ENCODE assay signal across 8 cellular contexts in the genomic region with DNA sequence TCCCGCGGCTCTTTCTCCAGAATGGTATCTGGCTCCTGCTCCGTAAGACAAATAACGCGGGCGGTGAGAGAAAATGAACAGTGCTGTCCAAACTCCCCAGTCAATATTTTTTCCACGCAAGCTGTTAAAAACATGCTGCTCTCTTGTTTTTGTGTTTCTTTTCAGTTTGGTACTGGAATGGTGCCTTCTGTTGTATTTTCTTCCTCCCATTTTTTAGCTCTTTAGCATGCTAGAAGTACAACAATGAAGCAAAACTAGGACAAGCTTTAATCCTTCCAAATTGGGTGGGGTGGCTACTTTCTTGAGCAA. TPM values are rescaled to one million over a fixed set of nuclear protein-coding genes. Genes with fewer than 3 reads are reported as not detected.
DNase-seq lines count a peak whose midpoint lies in the region; ATAC-seq, FAIRE-seq and TF ChIP-seq lines count a peak whose summit lies in the region.

No MANE protein-coding gene starts in this region.

- intact Hi-C loops in heart left ventricle (cut with DNase I), result loop anchor here in 7 of 10 donors (2.0 to 10.0 kb wide), 4 partner anchors 34 to 164 kb away; a partner anchor contains a TSS

- H3K27ac ChIP-seq in A549 (peak overlapping the region; percentile 79 to 94), VCaP (peak overlapping the region; percentile 86), heart left ventricle (peak overlapping the region; percentile 66 to 91 (median 84))

- WGBS in A549 (ENCODE audit: missing lambda C conversion rate), result 7% methylated on average over 7 of the region's 7 CpGs
- WGBS in heart left ventricle, 4 donors, result 1 to 2% (median 1%) methylated on average over 7 of the region's 7 CpGs

- TF ChIP-seq EP300 in A549 (IDR thresholded peaks at IDR 0.05), result no peak

- CTCF ChIA-PET in A549 (lab: Yijun Ruan, JAX), result interaction anchor here (0.7 to 5.9 kb wide), 7 partner anchors 11 to 180 kb away, joined by 3 to 49 read pairs (median 5); no protein-coding TSS in a partner anchor

- no peaks in the 10 kb centered on the region for H3K9me3 ChIP-seq in A549
- no peaks in the 10 kb centered on the region for H3K9me3 ChIP-seq in heart left ventricle
- H3K9me3 ChIP-seq in skeletal muscle satellite cell (replicated peaks; ENCODE audit: low read length), result no peaks in the 10 kb centered on the region

- FAIRE-seq in A549 (lab: Jason Lieb, UNC), result no peak

- H3K27me3 ChIP-seq in heart left ventricle (no peaks in the 10 kb centered on the region), skeletal muscle satellite cell (ENCODE audit: control insufficient read depth, insufficient read depth, low read length) (no peaks in the 10 kb centered on the region)

- POLR2A ChIA-PET in A549 (lab: Yijun Ruan, JAX), result interaction anchor here (1.0 to 1.4 kb wide), 4 partner anchors 11 to 165 kb away, joined by 3 to 4 read pairs (median 4); no protein-coding TSS in a partner anchor

- peaks cover 13% of the 10 kb centered on the region; the same call in 1 of the 3 replicates for H3K4me1 ChIP-seq in A549
- peaks cover 0 to 46% (median 17%) of the 10 kb centered on the region in 12 donors for H3K4me1 ChIP-seq in heart left ventricle
- peaks cover 18% of the 10 kb centered on the region for H3K4me1 ChIP-seq in skeletal muscle satellite cell (ENCODE audit: control insufficient read depth, insufficient read depth, low read length)

- peak; percentile 3 to 66; a peak in 4 of 6 replicates for ATAC-seq in A549
- ATAC-seq in GM21528 (IDR thresholded peaks at IDR 0.05; ENCODE audit: low FRiP score, unreplicated experiment), result peak; percentile 12
- peak in 3 of 4 donors; percentile 25 to 52 (median 47) for ATAC-seq in heart left ventricle
- no peak for ATAC-seq in HG02763 (IDR thresholded peaks at IDR 0.05; ENCODE audit: unreplicated experiment)
- ATAC-seq in HG02938 (IDR thresholded peaks at IDR 0.05; ENCODE audit: unreplicated experiment), result no peak

- H3K4me2 ChIP-seq in A549 (peak overlapping the region; percentile 80), skeletal muscle satellite cell (ENCODE audit: low read length) (peak overlapping the region; percentile 99)

- TF ChIP-seq POLR2A in A549 (IDR thresholded peaks at IDR 0.05; ENCODE audit: low read length), result no peak
- no peak for TF ChIP-seq POLR2A in heart left ventricle (IDR thresholded peaks at IDR 0.05)

- no peak for TF ChIP-seq CTCF in A549 (IDR thresholded peaks at IDR 0.05)
- no peak for TF ChIP-seq CTCF in VCaP (conservative IDR thresholded peaks at IDR 0.05)
- TF ChIP-seq CTCF in heart left ventricle (IDR thresholded peaks at IDR 0.05), result no peak

- DNase-seq in A549 (ENCODE audit: low read depth in 1 of 2, low spot score in 1 of 2), result no peak
- DNase-seq in heart left ventricle, result no peak
- DNase-seq in NCI-H2227 treated with DMSO at 0.1 percent for 48 hours (lab: John Stamatoyannopoulos, UW), result no peak

- H3K4me3 ChIP-seq in A549 (peak overlapping the region; percentile 97), heart left ventricle (peak overlapping the region; percentile 66 to 99 (median 90)), skeletal muscle satellite cell (ENCODE audit: low read length) (peak overlapping the region; percentile 96)

- peak overlapping the region; percentile 90 for H3K9ac ChIP-seq in skeletal muscle satellite cell (ENCODE audit: low read depth, low read length)

- peaks cover 0 to 30% (median 28%) of the 10 kb centered on the region in 9 donors for H3K36me3 ChIP-seq in heart left ventricle
- peaks cover 26% of the 10 kb centered on the region for H3K36me3 ChIP-seq in skeletal muscle satellite cell (ENCODE audit: insufficient read depth, low read length)

- no peak for TF ChIP-seq RAD21 in A549 (conservative IDR thresholded peaks at IDR 0.05 in 1 of 2, IDR thresholded peaks at IDR 0.05 in 1 of 2)

TF ChIP-seq in A549, 52 proteins besides CTCF, POLR2A, EP300 and RAD21:
- TF ChIP-seq, protein P1, sequence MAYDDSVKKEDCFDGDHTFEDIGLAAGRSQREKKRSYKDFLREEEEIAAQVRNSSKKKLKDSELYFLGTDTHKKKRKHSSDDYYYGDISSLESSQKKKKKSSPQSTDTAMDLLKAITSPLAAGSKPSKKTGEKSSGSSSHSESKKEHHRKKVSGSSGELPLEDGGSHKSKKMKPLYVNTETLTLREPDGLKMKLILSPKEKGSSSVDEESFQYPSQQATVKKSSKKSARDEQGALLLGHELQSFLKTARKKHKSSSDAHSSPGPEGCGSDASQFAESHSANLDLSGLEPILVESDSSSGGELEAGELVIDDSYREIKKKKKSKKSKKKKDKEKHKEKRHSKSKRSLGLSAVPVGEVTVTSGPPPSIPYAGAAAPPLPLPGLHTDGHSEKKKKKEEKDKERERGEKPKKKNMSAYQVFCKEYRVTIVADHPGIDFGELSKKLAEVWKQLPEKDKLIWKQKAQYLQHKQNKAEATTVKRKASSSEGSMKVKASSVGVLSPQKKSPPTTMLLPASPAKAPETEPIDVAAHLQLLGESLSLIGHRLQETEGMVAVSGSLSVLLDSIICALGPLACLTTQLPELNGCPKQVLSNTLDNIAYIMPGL (CRISPR knock-in tag; IDR thresholded peaks at IDR 0.05; ENCODE audit: borderline replicate concordance), result no peak
- TF ChIP-seq SREBF2 (IDR thresholded peaks at IDR 0.05) (no peak), ZNF302 (CRISPR knock-in tag; IDR thresholded peaks at IDR 0.05) (no peak), RCOR1 (IDR thresholded peaks at IDR 0.05; ENCODE audit: low read depth, low read length) (no peak), MAFK (IDR thresholded peaks at IDR 0.05; ENCODE audit: partially characterized antibody) (no peak), POLR2AphosphoS2 (conservative IDR thresholded peaks at IDR 0.05; ENCODE audit: low read length) (no peak), HOXB5 (CRISPR knock-in tag; IDR thresholded peaks at IDR 0.05) (no peak), ESRRA (IDR thresholded peaks at IDR 0.05; ENCODE audit: borderline replicate concordance, low read length) (no peak), RFX5 (IDR thresholded peaks at IDR 0.05) (no peak), CBX8 (IDR thresholded peaks at IDR 0.05) (no peak), KDM5A (IDR thresholded peaks at IDR 0.05) (no peak), JUNB (IDR thresholded peaks at IDR 0.05) (no peak), CBX2 (IDR thresholded peaks at IDR 0.05; ENCODE audit: borderline replicate concordance, low read depth) (no peak), ZSCAN20 (CRISPR knock-in tag; IDR thresholded peaks at IDR 0.05) (no peak), EHF (CRISPR knock-in tag; IDR thresholded peaks at IDR 0.05) (no peak)
- TF ChIP-seq, protein P2, sequence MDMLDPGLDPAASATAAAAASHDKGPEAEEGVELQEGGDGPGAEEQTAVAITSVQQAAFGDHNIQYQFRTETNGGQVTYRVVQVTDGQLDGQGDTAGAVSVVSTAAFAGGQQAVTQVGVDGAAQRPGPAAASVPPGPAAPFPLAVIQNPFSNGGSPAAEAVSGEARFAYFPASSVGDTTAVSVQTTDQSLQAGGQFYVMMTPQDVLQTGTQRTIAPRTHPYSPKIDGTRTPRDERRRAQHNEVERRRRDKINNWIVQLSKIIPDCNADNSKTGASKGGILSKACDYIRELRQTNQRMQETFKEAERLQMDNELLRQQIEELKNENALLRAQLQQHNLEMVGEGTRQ (IDR thresholded peaks at IDR 0.05), result no peak
- TF ChIP-seq, protein P3, sequence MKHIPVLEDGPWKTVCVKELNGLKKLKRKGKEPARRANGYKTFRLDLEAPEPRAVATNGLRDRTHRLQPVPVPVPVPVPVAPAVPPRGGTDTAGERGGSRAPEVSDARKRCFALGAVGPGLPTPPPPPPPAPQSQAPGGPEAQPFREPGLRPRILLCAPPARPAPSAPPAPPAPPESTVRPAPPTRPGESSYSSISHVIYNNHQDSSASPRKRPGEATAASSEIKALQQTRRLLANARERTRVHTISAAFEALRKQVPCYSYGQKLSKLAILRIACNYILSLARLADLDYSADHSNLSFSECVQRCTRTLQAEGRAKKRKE (CRISPR knock-in tag; IDR thresholded peaks at IDR 0.05; ENCODE audit: low read depth), result no peak
- TF ChIP-seq, protein P4, sequence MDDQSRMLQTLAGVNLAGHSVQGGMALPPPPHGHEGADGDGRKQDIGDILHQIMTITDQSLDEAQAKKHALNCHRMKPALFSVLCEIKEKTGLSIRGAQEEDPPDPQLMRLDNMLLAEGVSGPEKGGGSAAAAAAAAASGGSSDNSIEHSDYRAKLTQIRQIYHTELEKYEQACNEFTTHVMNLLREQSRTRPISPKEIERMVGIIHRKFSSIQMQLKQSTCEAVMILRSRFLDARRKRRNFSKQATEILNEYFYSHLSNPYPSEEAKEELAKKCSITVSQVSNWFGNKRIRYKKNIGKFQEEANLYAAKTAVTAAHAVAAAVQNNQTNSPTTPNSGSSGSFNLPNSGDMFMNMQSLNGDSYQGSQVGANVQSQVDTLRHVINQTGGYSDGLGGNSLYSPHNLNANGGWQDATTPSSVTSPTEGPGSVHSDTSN (IDR thresholded peaks at IDR 0.05), result no peak

RNA-seq across cellular contexts. Expression of a gene that starts 0.6 kb away (rescaled TPM):
- 24.7 and 26.3 TPM in 2 replicates for polyA plus RNA-seq in A549 (2011; rRNA removed)
- polyA plus RNA-seq in A549 (2012; cell fraction: cytosol; rRNA removed), result 10.4 and 10.6 TPM in 2 replicates
- 7.3 and 11.7 TPM in 2 replicates for polyA plus RNA-seq in A549 (2012; cell fraction: nucleus; rRNA removed)
- polyA plus RNA-seq in A549 (2017; fragmentation: RNase III; extraction: RNeasy Plus Mini Kit Qiagen cat#74134 plus additional on column Dnase treatment), result 16.9 to 18.6 TPM (median 17.9 TPM) in 3 replicates
- 28.0 and 31.2 TPM in 2 replicates for polyA minus RNA-seq in A549 (2011; rRNA and poly(A)+ RNA removed)
- total RNA-seq in heart left ventricle, result 10 to 100 TPM in 5 of 9 donors, 1 to 10 TPM in 4; 6.8 to 99.9 (median 11.8) TPM
- polyA plus RNA-seq in heart left ventricle, result 1 to 10 TPM; 4.2 to 7.9 TPM
- 24.1 and 25.8 TPM in 2 replicates for total RNA-seq in skeletal muscle satellite cell (2012; rRNA removed)

Comparison
In these comparisons a context has a peak if more than half of its experiments do, and no peak if none do; other contexts are left out.
1. ATAC-seq: peak in A549 (2 of 2), GM21528 (single experiment) and heart left ventricle (3 of 4); none in HG02763 (single experiment) and HG02938 (single experiment).
2. Peak in every context shown above with its lines, with median percentiles within 50 percentile points of each other: H3K27ac ChIP-seq and H3K4me3 ChIP-seq.